In the genomic region with DNA sequence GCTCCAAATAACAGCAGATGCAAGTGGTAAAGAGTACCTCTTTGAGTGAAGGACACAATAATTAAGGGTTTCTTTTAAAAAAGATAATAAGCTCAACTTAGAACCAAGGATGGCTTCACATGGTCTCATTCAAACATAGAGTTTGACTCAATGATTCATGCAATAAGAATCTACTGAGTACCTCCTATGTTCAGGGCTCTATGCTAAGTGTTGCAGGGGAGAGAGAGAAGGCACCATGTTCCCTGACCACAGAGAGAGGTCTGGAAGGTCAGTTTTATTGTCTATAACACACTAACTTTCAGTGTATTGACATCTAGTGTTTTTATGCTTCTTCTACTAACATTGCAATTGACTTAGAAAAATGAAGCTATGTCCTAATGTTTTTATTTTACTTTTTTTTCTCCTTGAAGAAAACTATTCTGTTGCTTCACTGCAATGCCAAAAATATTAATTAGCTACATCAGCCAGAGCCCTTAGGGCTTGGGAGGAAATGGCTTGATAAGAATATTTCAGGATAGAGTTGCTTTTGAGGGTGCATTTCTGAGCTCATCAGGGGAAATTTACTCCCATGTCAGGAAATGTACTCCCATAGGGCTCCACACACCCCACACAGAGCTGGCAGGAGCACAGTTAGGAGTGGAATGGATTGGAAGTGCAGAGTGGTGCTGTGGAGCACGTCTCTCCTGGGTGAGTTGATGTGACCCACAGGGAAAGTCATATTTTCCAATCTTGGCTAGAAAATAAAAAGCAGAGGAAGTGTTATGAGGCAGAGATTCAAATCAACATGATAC, we compare ENCODE assay signal across 24 cellular contexts.
DNase-seq lines count a peak whose midpoint lies in the region; ATAC-seq and TF ChIP-seq lines count a peak whose summit lies in the region.
"Had no signal": no experiment of that assay in that cellular context is flagged by ENCODE, and none has a peak within 500 bp of the region (broad histone marks: within the 10 kb centered on the region; RNA-seq: fewer than 3 reads in every experiment).

No MANE protein-coding gene starts in this region.

- WGBS in heart left ventricle, 4 donors, result 33 to 61% (median 55%) methylated on average over 1 of the region's 1 CpG

- no peak overlapping the region for H3K9ac ChIP-seq in SK-N-MC (ENCODE audit: insufficient read length)
- H3K9ac ChIP-seq: SK-N-SH had no signal

- no peaks in the 10 kb centered on the region for H3K27me3 Mint-ChIP-seq in progenitor cell of endocrine pancreas
- H3K27me3 Mint-ChIP-seq: B cell had no signal

- H3K4me1 Mint-ChIP-seq in progenitor cell of endocrine pancreas (ENCODE audit: low read depth), result peaks cover 3% of the 10 kb centered on the region
- H3K4me1 Mint-ChIP-seq: B cell; stimulated activated effector memory CD8-positive, alpha-beta T cell treated with anti-CD3 and anti-CD28 coated beads, Interleukin-12 subunit alpha, Interleukin-12 subunit beta, amount 100 ng/mL, for 72 hours had no signal

- intact Hi-C loops in left cardiac atrium (cut with DNase I), result no loop called here
- intact Hi-C loops in heart left ventricle (cut with DNase I), result no loop called here

- no peak overlapping the region for H3K27ac ChIP-seq in heart left ventricle
- H3K27ac ChIP-seq in SK-N-MC, result peak overlapping the region; percentile 34; the same call in 1 of the 2 replicates
- H3K27ac ChIP-seq: psoas muscle, suprapubic skin had no signal

- peaks cover 6% of the 10 kb centered on the region for H3K9me3 Mint-ChIP-seq in progenitor cell of endocrine pancreas (ENCODE audit: low read depth)
- H3K9me3 Mint-ChIP-seq: stimulated activated effector memory CD8-positive, alpha-beta T cell treated with anti-CD3 and anti-CD28 coated beads, Interleukin-12 subunit alpha, Interleukin-12 subunit beta, amount 100 ng/mL, for 72 hours; WTC11 had no signal

- H3K9me3 ChIP-seq in heart left ventricle (no peaks in the 10 kb centered on the region), SK-N-MC (ENCODE audit: low read depth, low read length) (0 out of 2 replicates have a peak, but pooled peaks cover 3% of the 10 kb centered on the region)
- H3K9me3 ChIP-seq: mucosa of descending colon, psoas muscle, SK-N-SH, suprapubic skin had no signal

- TF ChIP-seq POLR2A in heart left ventricle (IDR thresholded peaks at IDR 0.05), result no peak

- no peak for DNase-seq in left cardiac atrium
- no peak for DNase-seq in heart left ventricle
- no peak for DNase-seq in SK-N-MC (ENCODE audit: low read depth, low spot score)
- DNase-seq in foreskin melanocyte, result peak; percentile 27
- no peak for DNase-seq in progenitor cell of endocrine pancreas (ENCODE audit: low spot score, unreplicated experiment)
- DNase-seq in GM20000 (ENCODE audit: low spot score), result no peak
- DNase-seq in HK-2 (ENCODE audit: unreplicated experiment), result no peak
- no peak for DNase-seq in activated CD4-positive, CD25-positive, alpha-beta regulatory T cell treated with anti-CD3 and anti-CD28 coated beads, Interleukin-2, amount 50 U/mL, for 72 hours
- DNase-seq: 8988T; activated CD4-positive, alpha-beta T cell treated with anti-CD3 and anti-CD28 coated beads, Interleukin-2, amount 50 U/mL, for 48 hours; H7; head of caudate nucleus; mucosa of descending colon; NCI-H1436 treated with DMSO at 0.1 percent for 48 hours; NCI-H524; psoas muscle; SK-N-SH; small intestine; stimulated activated CD4-positive, alpha-beta T cell treated with anti-CD3 and anti-CD28 coated beads, Interleukin-2, amount 100 ng/mL, for 24 hours had no signal

- no peaks in the 10 kb centered on the region for H3K27me3 ChIP-seq in heart left ventricle
- H3K27me3 ChIP-seq: suprapubic skin had no signal

- no peak for TF ChIP-seq CTCF in heart left ventricle (IDR thresholded peaks at IDR 0.05)
- TF ChIP-seq CTCF in progenitor cell of endocrine pancreas (IDR thresholded peaks at IDR 0.05; ENCODE audit: unreplicated experiment), result no peak
- no peak for TF ChIP-seq CTCF in GM20000 (IDR thresholded peaks at IDR 0.05; ENCODE audit: extremely low read depth, missing control alignments)

- ATAC-seq in left cardiac atrium (peak; percentile 42 to 53), heart left ventricle (no peak)
- ATAC-seq: K562; mucosa of descending colon; psoas muscle; stimulated activated effector memory CD8-positive, alpha-beta T cell treated with anti-CD3 and anti-CD28 coated beads, Interleukin-12 subunit alpha, Interleukin-12 subunit beta, amount 100 ng/mL, for 72 hours; WTC11 had no signal

- H3K36me3 ChIP-seq in heart left ventricle, result no peaks in the 10 kb centered on the region
- H3K36me3 ChIP-seq in SK-N-MC (ENCODE audit: insufficient read depth, low read length), result no peaks in the 10 kb centered on the region
- H3K36me3 ChIP-seq: suprapubic skin had no signal

- no peaks in the 10 kb centered on the region for H3K36me3 Mint-ChIP-seq in progenitor cell of endocrine pancreas (ENCODE audit: insufficient read depth)
- H3K36me3 Mint-ChIP-seq: stimulated activated effector memory CD8-positive, alpha-beta T cell treated with anti-CD3 and anti-CD28 coated beads, Interleukin-12 subunit alpha, Interleukin-12 subunit beta, amount 100 ng/mL, for 72 hours; WTC11 had no signal

- no peak overlapping the region for H3K27ac Mint-ChIP-seq in progenitor cell of endocrine pancreas
- H3K27ac Mint-ChIP-seq: B cell; stimulated activated effector memory CD8-positive, alpha-beta T cell treated with anti-CD3 and anti-CD28 coated beads, Interleukin-12 subunit alpha, Interleukin-12 subunit beta, amount 100 ng/mL, for 72 hours; WTC11 had no signal

- peaks cover 0 to 7% (median 0%) of the 10 kb centered on the region in 12 donors for H3K4me1 ChIP-seq in heart left ventricle
- H3K4me1 ChIP-seq: psoas muscle, suprapubic skin had no signal

- H3K4me3 ChIP-seq in heart left ventricle (no peak overlapping the region), SK-N-MC (no peak overlapping the region)
- H3K4me3 ChIP-seq: K562, mucosa of descending colon, psoas muscle, suprapubic skin had no signal

- H3K4me3 Mint-ChIP-seq in progenitor cell of endocrine pancreas (ENCODE audit: low read depth), result no peak overlapping the region
- H3K4me3 Mint-ChIP-seq: B cell; stimulated activated effector memory CD8-positive, alpha-beta T cell treated with anti-CD3 and anti-CD28 coated beads, Interleukin-12 subunit alpha, Interleukin-12 subunit beta, amount 100 ng/mL, for 72 hours; WTC11 had no signal

Comparison
In these comparisons a context has a peak if more than half of its experiments do, and no peak if none do; other contexts are left out.
1. ATAC-seq: peak in left cardiac atrium (2 of 2); none in heart left ventricle (0 of 4).